Comparison of ENCODE assay signal across 15 cellular contexts in the genomic region with DNA sequence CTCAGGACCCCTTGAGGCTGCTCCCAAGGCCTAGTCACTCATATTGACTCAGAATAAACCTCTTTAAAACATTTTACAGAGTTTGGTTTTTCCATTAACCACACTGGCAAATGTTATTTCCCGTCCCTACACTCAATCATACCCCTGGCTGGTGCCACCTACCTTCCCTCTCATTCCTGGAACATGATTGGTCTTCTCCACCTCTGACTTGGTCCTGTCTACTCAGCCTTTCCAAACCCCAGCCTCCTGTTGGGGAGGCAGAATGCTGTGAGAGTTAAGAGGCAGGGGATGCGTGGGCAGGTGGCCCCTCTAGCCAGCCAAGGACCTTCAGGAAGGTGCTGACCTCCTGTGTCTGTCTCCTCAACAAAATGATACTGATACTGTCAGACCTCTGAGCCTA.
DNase-seq lines count a peak whose midpoint lies in the region; ATAC-seq and TF ChIP-seq lines count a peak whose summit lies in the region.
"Had no signal": no experiment of that assay in that cellular context is flagged by ENCODE, and none has a peak within 500 bp of the region (broad histone marks: within the 10 kb centered on the region; RNA-seq: fewer than 3 reads in every experiment).

No MANE protein-coding gene starts in this region.

- peak overlapping the region; percentile 61 for H2BK12ac ChIP-seq in trophoblast cell (ENCODE audit: low read length)

- peak overlapping the region; percentile 23 for H2BK5ac ChIP-seq in trophoblast cell (ENCODE audit: low read depth, low read length, poor library complexity)

- WGBS in trophoblast cell (ENCODE audit: extremely low coverage, insufficient coverage, insufficient read length) = no CpG with 5 or more reads among the region's 2 CpGs

- H3K27me3 ChIP-seq in trophoblast cell (ENCODE audit: insufficient read depth, low read length) (no peaks in the 10 kb centered on the region), dorsolateral prefrontal cortex (no peaks in the 10 kb centered on the region)
- H3K27me3 ChIP-seq: heart left ventricle, neutrophil had no signal

- no peak overlapping the region for H3K4me2 ChIP-seq in trophoblast cell (ENCODE audit: low read length)

- H3K18ac ChIP-seq in trophoblast cell (ENCODE audit: low read length) = peak overlapping the region; percentile 13

- CTCF ChIA-PET in activated CD4-positive, alpha-beta T cell treated with anti-CD3 and anti-CD28 coated beads, Interleukin-2, amount 10 ng/mL, durations not matched to agents 7 days and 5 days (lab: Charles Lee) = no interaction called here
- CTCF ChIA-PET in RWPE1 (lab: Yijun Ruan, JAX) = no interaction called here

- peaks cover 2% of the 10 kb centered on the region for H3K79me2 ChIP-seq in trophoblast cell (ENCODE audit: control insufficient read depth, insufficient read depth, low read length, poor library complexity)

- TF ChIP-seq CTCF in RWPE1 (conservative IDR thresholded peaks at IDR 0.05; ENCODE audit: low read depth) (no peak), dorsolateral prefrontal cortex (IDR thresholded peaks at IDR 0.05 in 54 of 56, conservative IDR thresholded peaks at IDR 0.05 in 2 of 56; ENCODE audit: low read depth in 1 of 56, partially characterized antibody in 56 of 56) (no peak)

- H3K14ac ChIP-seq in trophoblast cell (ENCODE audit: low read length) = peak overlapping the region; percentile 76

- peaks cover 2% of the 10 kb centered on the region for H3K4me1 Mint-ChIP-seq in activated CD4-positive, alpha-beta T cell treated with anti-CD3 and anti-CD28 coated beads, Interleukin-2, amount 10 ng/mL, durations not matched to agents 7 days and 5 days
- H3K4me1 Mint-ChIP-seq: T-cell had no signal

- peak overlapping the region; percentile 58 for H4K91ac ChIP-seq in trophoblast cell (ENCODE audit: low read depth, low read length)

- H3K79me1 ChIP-seq in trophoblast cell (ENCODE audit: low read length) = peaks cover 17% of the 10 kb centered on the region

- POLR2A ChIA-PET in activated CD4-positive, alpha-beta T cell treated with anti-CD3 and anti-CD28 coated beads, Interleukin-2, amount 10 ng/mL, durations not matched to agents 7 days and 5 days (lab: Charles Lee) = no interaction called here
- POLR2A ChIA-PET in RWPE1 (lab: Yijun Ruan, JAX; ENCODE audit: low non-redundant PET) = no interaction called here

- no peaks in the 10 kb centered on the region for H3K9me3 Mint-ChIP-seq in activated CD4-positive, alpha-beta T cell treated with anti-CD3 and anti-CD28 coated beads, Interleukin-2, amount 10 ng/mL, durations not matched to agents 7 days and 5 days
- H3K9me3 Mint-ChIP-seq: T-cell had no signal

- H3K9me3 ChIP-seq in trophoblast cell (ENCODE audit: insufficient read depth, low read depth, low read length) = no peaks in the 10 kb centered on the region
- H3K9me3 ChIP-seq: heart left ventricle, neutrophil had no signal

- peak; percentile 19 to 38 for DNase-seq in activated CD4-positive, alpha-beta T cell treated with anti-CD3 and anti-CD28 coated beads, Interleukin-2, amount 50 U/mL, for 48 hours
- DNase-seq in activated CD4-positive, alpha-beta T cell treated with anti-CD3 and anti-CD28 coated beads, Interleukin-2, amount 10 ng/mL, durations not matched to agents 7 days and 5 days = no peak
- DNase-seq in astrocyte of the hippocampus (ENCODE audit: low read depth, low spot score) (peak; percentile 34), trophoblast cell (no peak), RWPE1 (ENCODE audit: low spot score) (no peak), left cardiac atrium (no peak), dorsolateral prefrontal cortex (no peak)
- DNase-seq: activated CD4-positive, CD25-positive, alpha-beta regulatory T cell treated with anti-CD3 and anti-CD28 coated beads, Interleukin-2, amount 50 U/mL, for 72 hours; cerebellar nuclear complex; COR-L47; heart left ventricle; NCI-H1092 treated with DMSO at 0.1 percent for 48 hours; T-cell had no signal

- H3K9ac ChIP-seq in trophoblast cell (ENCODE audit: low read length) = no peak overlapping the region

- H3K27me3 Mint-ChIP-seq in activated CD4-positive, alpha-beta T cell treated with anti-CD3 and anti-CD28 coated beads, Interleukin-2, amount 10 ng/mL, durations not matched to agents 7 days and 5 days = no peaks in the 10 kb centered on the region
- H3K27me3 Mint-ChIP-seq: T-cell had no signal

- no peak overlapping the region for H4K12ac ChIP-seq in trophoblast cell (ENCODE audit: low read depth, low read length)

- H3K27ac ChIP-seq in trophoblast cell (ENCODE audit: low read depth, low read length) (peak overlapping the region; percentile 36), RWPE1 (no peak overlapping the region; the same call in 1 of the 2 replicates), dorsolateral prefrontal cortex (no peak overlapping the region)
- H3K27ac ChIP-seq: heart left ventricle, neutrophil had no signal

- no peak overlapping the region for H2AFZ ChIP-seq in trophoblast cell (ENCODE audit: insufficient read depth, low read length, poor library complexity)

- peak overlapping the region; percentile 80 for H2AK5ac ChIP-seq in trophoblast cell (ENCODE audit: low read length)

- intact Hi-C loops in left cardiac atrium (cut with DNase I) = no loop called here
- intact Hi-C loops in dorsolateral prefrontal cortex (cut with DNase I) = no loop called here

- no peak overlapping the region for H3K4me3 Mint-ChIP-seq in activated CD4-positive, alpha-beta T cell treated with anti-CD3 and anti-CD28 coated beads, Interleukin-2, amount 10 ng/mL, durations not matched to agents 7 days and 5 days
- H3K4me3 Mint-ChIP-seq: T-cell had no signal

- H3K36me3 ChIP-seq in trophoblast cell (ENCODE audit: control insufficient read depth in 1 of 2, insufficient read depth in 2 of 2, low read length in 2 of 2) = no peaks in the 10 kb centered on the region
- H3K36me3 ChIP-seq: heart left ventricle, neutrophil had no signal

- H3K36me3 Mint-ChIP-seq in activated CD4-positive, alpha-beta T cell treated with anti-CD3 and anti-CD28 coated beads, Interleukin-2, amount 10 ng/mL, durations not matched to agents 7 days and 5 days (ENCODE audit: low read depth) = no peaks in the 10 kb centered on the region
- H3K36me3 Mint-ChIP-seq: T-cell had no signal

- no peak overlapping the region for H3K23ac ChIP-seq in trophoblast cell (ENCODE audit: low read length)

- no peak overlapping the region for H3K4me3 ChIP-seq in trophoblast cell (ENCODE audit: low read depth, low read length)
- no peak overlapping the region for H3K4me3 ChIP-seq in dorsolateral prefrontal cortex
- H3K4me3 ChIP-seq: heart left ventricle had no signal

- H3K27ac Mint-ChIP-seq in activated CD4-positive, alpha-beta T cell treated with anti-CD3 and anti-CD28 coated beads, Interleukin-2, amount 10 ng/mL, durations not matched to agents 7 days and 5 days = no peak overlapping the region

- peaks cover 20 to 26% of the 10 kb centered on the region in 2 experiments for H3K4me1 ChIP-seq in trophoblast cell (ENCODE audit: control insufficient read depth in 1 of 2, insufficient read depth in 2 of 2, low read length in 2 of 2)
- H3K4me1 ChIP-seq: heart left ventricle had no signal

- ATAC-seq in HG03432 (IDR thresholded peaks at IDR 0.05; ENCODE audit: unreplicated experiment) (peak; percentile 6), left cardiac atrium (no peak)
- ATAC-seq: heart left ventricle, T-cell had no signal

- peak overlapping the region; percentile 1 for H3K4ac ChIP-seq in trophoblast cell (ENCODE audit: low read depth, low read length)

- peak overlapping the region; percentile 89 for H2BK120ac ChIP-seq in trophoblast cell (ENCODE audit: insufficient read depth, low read length, poor library complexity)

- peak overlapping the region; percentile 34 for H4K8ac ChIP-seq in trophoblast cell (ENCODE audit: low read depth, low read length)

Comparison
In these comparisons a context has a peak if more than half of its experiments do, and no peak if none do; other contexts are left out.
1. DNase-seq: peak in activated CD4-positive, alpha-beta T cell treated with anti-CD3 and anti-CD28 coated beads, Interleukin-2, amount 50 U/mL, for 48 hours (2 of 2) and astrocyte of the hippocampus (single experiment); none in activated CD4-positive, alpha-beta T cell treated with anti-CD3 and anti-CD28 coated beads, Interleukin-2, amount 10 ng/mL, durations not matched to agents 7 days and 5 days (single experiment), trophoblast cell (0 of 2), RWPE1 (single experiment), left cardiac atrium (single experiment) and dorsolateral prefrontal cortex (0 of 10).